8 cellular contexts compared by ENCODE assay signal in genomic region chr2:118089015-118089800, GRCh38. TPM values are rescaled to one million over a fixed set of nuclear protein-coding genes. Genes with fewer than 3 reads are reported as not detected.
A peak's percentile ranks its signal among the peaks of the same experiment; 100 is the strongest.
DNase-seq lines count a peak whose midpoint lies in the region; ATAC-seq, FAIRE-seq and TF ChIP-seq lines count a peak whose summit lies in the region.

No MANE protein-coding gene starts in this region.

- H3K27me3 ChIP-seq in PC-9 (ENCODE audit: insufficient read depth, low read depth) (no peaks in the 10 kb centered on the region), GM12878 (replicated peaks in 1 of 2; ENCODE audit: control insufficient read depth in 2 of 2, insufficient read depth in 2 of 2, low read length in 1 of 2) (no peaks in the 10 kb centered on the region), skeletal muscle satellite cell (ENCODE audit: control insufficient read depth, insufficient read depth, low read length) (peaks cover 16% of the 10 kb centered on the region)

- ATAC-seq in HG02938 (IDR thresholded peaks at IDR 0.05; ENCODE audit: unreplicated experiment) (peak; percentile 27), GM12878 (peak; percentile 71)

- H3K4me3 ChIP-seq in PC-9, result peak overlapping the region; percentile 79
- peak overlapping the region; percentile 70 for H3K4me3 ChIP-seq in GM12878
- peak overlapping the region; percentile 79 for H3K4me3 ChIP-seq in skeletal muscle satellite cell (ENCODE audit: low read length)

- H3K9ac ChIP-seq in GM12878 (ENCODE audit: control insufficient read depth, insufficient read depth, low read length), result peak overlapping the region; percentile 73
- peak overlapping the region; percentile 82 for H3K9ac ChIP-seq in skeletal muscle satellite cell (ENCODE audit: low read depth, low read length)

- intact Hi-C loops in PC-9 (cut with micrococcal nuclease; ENCODE audit: unreplicated experiment) (loop anchor here (1.0 to 2.0 kb wide), 2 partner anchors 42 to 96 kb away; no protein-coding TSS in a partner anchor), GM12878 (cut with micrococcal nuclease; ENCODE audit: unreplicated experiment) (loop anchor here (2.0 to 5.0 kb wide), 2 partner anchors 16 to 98 kb away; no protein-coding TSS in a partner anchor)

- RAD21 ChIA-PET in GM12878 (lab: Charles Lee; ENCODE audit: unreplicated experiment), result interaction anchor here (0.6 to 2.6 kb wide), 17 partner anchors 10 to 792 kb away, joined by 3 to 16 read pairs (median 3); no protein-coding TSS in a partner anchor

- SMC1A ChIA-PET in GM12878 (lab: Charles Lee; ENCODE audit: uncharacterized antibody, unreplicated experiment), result interaction anchor here (0.9 to 7.7 kb wide), 15 partner anchors 11 to 98 kb away, joined by 3 to 48 read pairs (median 5); no protein-coding TSS in a partner anchor

- H4K20me1 ChIP-seq in PC-9 (ENCODE audit: insufficient read depth), result no peaks in the 10 kb centered on the region
- no peaks in the 10 kb centered on the region for H4K20me1 ChIP-seq in GM12878 (ENCODE audit: control insufficient read depth, insufficient read depth)

- peaks cover 41% of the 10 kb centered on the region for H3F3A ChIP-seq in PC-9 (ENCODE audit: insufficient read depth, low read depth)

- peak overlapping the region; percentile 94 for H3K27ac ChIP-seq in PC-9
- H3K27ac ChIP-seq in GM12878 (ENCODE audit: control insufficient read depth, insufficient read depth), result peak overlapping the region; percentile 69

- peak; percentile 3 for DNase-seq in stimulated activated CD4-positive, alpha-beta T cell treated with anti-CD3 and anti-CD28 coated beads, Interleukin-12 subunit alpha, Interleukin-12 subunit beta, amount 100 ng/mL, for 4 hours
- DNase-seq in stimulated activated CD4-positive, alpha-beta T cell treated with anti-CD3 and anti-CD28 coated beads, Interleukin-4, amount 100 ng/mL, for 4 hours, result no peak
- DNase-seq in PC-9, result peak; percentile 28 to 70
- no peak for DNase-seq in GM12878 (ENCODE audit: low read depth, low spot score)
- DNase-seq in iPS-NIHi11 (ENCODE audit: low spot score), result peak; percentile 10
- DNase-seq in mesenteric fat pad (ENCODE audit: low spot score), result no peak

- BruUV-seq in PC-9 (replicated peaks; lab: Mats Ljungman, UMichigan), result TSS peak; percentile 67
- BruUV-seq in GM12878 (replicated peaks; lab: Mats Ljungman, UMichigan), result TSS peak; percentile 56

- H3K36me3 ChIP-seq in PC-9 (ENCODE audit: low read depth) (0 out of 2 replicates have a peak, but pooled peaks cover 6% of the 10 kb centered on the region), GM12878 (ENCODE audit: control insufficient read depth in 2 of 2, insufficient read depth in 2 of 2, low read length in 1 of 2) (0 out of 4 replicates have a peak, but pooled peaks cover 0 to 3% of the 10 kb centered on the region in 2 experiments), skeletal muscle satellite cell (ENCODE audit: insufficient read depth, low read length) (no peaks in the 10 kb centered on the region)

- POLR2A ChIA-PET in PC-9 (lab: Charles Lee; ENCODE audit: unreplicated experiment), result interaction anchor here (0.6 to 2.4 kb wide), 4 partner anchors 11 to 34 kb away, joined by 4 to 21 read pairs (median 6); no protein-coding TSS in a partner anchor
- POLR2A ChIA-PET in GM12878 (lab: Charles Lee), result interaction anchor here (1.1 to 2.7 kb wide), 3 partner anchors 15 to 42 kb away, joined by 3 to 24 read pairs (median 8); no protein-coding TSS in a partner anchor

- CTCF ChIA-PET in PC-9 (lab: Charles Lee), result interaction anchor here (0.7 to 2.3 kb wide), 6 partner anchors 11 to 552 kb away, joined by 3 to 14 read pairs (median 5); partner anchors contain the start of gene DDX18
- CTCF ChIA-PET in GM12878 (lab: Yijun Ruan, JAX), result interaction anchor here (0.7 to 2.6 kb wide), 15 partner anchors 9 to 275 kb away, joined by 3 to 17 read pairs (median 4); partner anchors contain the start of gene DDX18

- H3K4me2 ChIP-seq in PC-9, result peak overlapping the region; percentile 88
- peak overlapping the region; percentile 78 for H3K4me2 ChIP-seq in GM12878 (ENCODE audit: control insufficient read depth, insufficient read depth)
- H3K4me2 ChIP-seq in skeletal muscle satellite cell (ENCODE audit: low read length), result peak overlapping the region; percentile 95

- H3K79me2 ChIP-seq in PC-9 (ENCODE audit: low read depth) (peaks cover 49% of the 10 kb centered on the region), GM12878 (ENCODE audit: control insufficient read depth, insufficient read depth, low read length) (peaks cover 47% of the 10 kb centered on the region)

- TF ChIP-seq POLR2A in GM12878 (IDR thresholded peaks at IDR 0.05; ENCODE audit: low read depth, low read length), result no peak

- no peak for TF ChIP-seq EP300 in GM12878 (IDR thresholded peaks at IDR 0.05; ENCODE audit: borderline replicate concordance in 1 of 2, control insufficient read depth in 1 of 2, low read depth in 2 of 2, low read length in 2 of 2)

- TF ChIP-seq CTCF in PC-9 (conservative IDR thresholded peaks at IDR 0.05), result 0 out of 2 replicates have a peak, but pooled peaks have one; percentile 16
- TF ChIP-seq CTCF in GM12878 (IDR thresholded peaks at IDR 0.05 in 2 of 3, conservative IDR thresholded peaks at IDR 0.05 in 1 of 3; ENCODE audit: control insufficient read depth in 2 of 3, extremely low read depth in 1 of 3, insufficient read depth in 1 of 3, low read depth in 3 of 3, low read length in 3 of 3), result 0 out of 6 replicates have a peak, but pooled peaks of 1 of the 3 experiments have one; percentile 1

- peaks cover 61% of the 10 kb centered on the region for H3K4me1 ChIP-seq in PC-9 (replicated peaks; ENCODE audit: insufficient read depth)
- H3K4me1 ChIP-seq in GM12878 (ENCODE audit: control insufficient read depth, insufficient read depth, low read length), result no peaks in the 10 kb centered on the region
- peaks cover 23% of the 10 kb centered on the region for H3K4me1 ChIP-seq in skeletal muscle satellite cell (ENCODE audit: control insufficient read depth, insufficient read depth, low read length)

- WGBS in GM12878 (ENCODE audit: insufficient coverage, insufficient replicate concordance, low lambda C conversion rate, missing lambda C conversion rate), result under 1% methylated on average over 12 of the region's 12 CpGs

- TF ChIP-seq RAD21 in GM12878 (IDR thresholded peaks at IDR 0.05; ENCODE audit: insufficient read depth, low read depth, low read length), result no peak

- no peaks in the 10 kb centered on the region for H3K9me2 ChIP-seq in PC-9 (ENCODE audit: insufficient read depth)

- 0 out of 2 replicates have a peak overlapping the region, but pooled peaks have one; percentile 49 for H2AFZ ChIP-seq in PC-9
- H2AFZ ChIP-seq in GM12878 (ENCODE audit: control insufficient read depth, low read depth, low read length), result no peak overlapping the region; the same call in none of the 2 replicates

- no peak for FAIRE-seq in GM12878 (lab: Jason Lieb, UNC)

- H3K9me3 ChIP-seq in PC-9 (ENCODE audit: insufficient read depth, low read depth), result no peaks in the 10 kb centered on the region
- no peaks in the 10 kb centered on the region for H3K9me3 ChIP-seq in GM12878 (replicated peaks; ENCODE audit: control insufficient read depth, insufficient read depth, low read length)
- H3K9me3 ChIP-seq in skeletal muscle satellite cell (replicated peaks; ENCODE audit: low read length), result no peaks in the 10 kb centered on the region

- in situ Hi-C loops in GM12878 (cut with MboI), result no loop called here

TF ChIP-seq in GM12878, 131 proteins besides CTCF, POLR2A, EP300 and RAD21 (continues in another document):
- TF ChIP-seq BRCA1 (IDR thresholded peaks at IDR 0.05; ENCODE audit: low read depth, low read length), result no peak
- peak; percentile 39; the same call in 1 of the 2 replicates for TF ChIP-seq CREM (IDR thresholded peaks at IDR 0.05; ENCODE audit: low read depth)
- TF ChIP-seq SMAD1 (IDR thresholded peaks at IDR 0.05; ENCODE audit: low read depth, partially characterized antibody), result no peak
- peak; percentile 35; the same call in 1 of the 2 replicates for TF ChIP-seq SPI1 (IDR thresholded peaks at IDR 0.05; ENCODE audit: borderline replicate concordance, insufficient read depth, low read depth, low read length)

RNA-seq across cellular contexts. Expression of gene INSIG2, which starts 0.9 kb away (rescaled TPM):
- total RNA-seq in PC-9 (2021), result 33.6 and 54.8 TPM in 2 replicates
- total RNA-seq in GM12878 (2013; cell fraction: nucleolus; rRNA removed), result 103 and 109 TPM in 2 replicates
- 4.9 and 6.4 TPM in 2 replicates for total RNA-seq in GM12878 (2014; rRNA removed)
- 4.9 and 5.4 TPM in 2 replicates for total RNA-seq in GM12878 (2014; rRNA removed; fragmentation: Illumina TruSeq; extraction: Trizol)
- total RNA-seq in GM12878 (2021), result 9.3 and 9.7 TPM in 2 replicates
- polyA plus RNA-seq in GM12878 (2011; ENCODE audit: low read depth), result 24.6 TPM
- 92.7 and 119 TPM in 2 replicates for polyA plus RNA-seq in GM12878 (2011; rRNA removed)
- polyA plus RNA-seq in GM12878 (2011; cell fraction: cytosol; rRNA removed), result 23.0 and 39.4 TPM in 2 replicates
- polyA plus RNA-seq in GM12878 (2011; cell fraction: nucleus; rRNA removed), result 26.6 and 39.5 TPM in 2 replicates
- polyA plus RNA-seq in GM12878 (2012), result 33.5 and 66.6 TPM in 2 replicates
- polyA plus RNA-seq in GM12878 (2014; fragmentation: Illumina TruSeq; extraction: Trizol), result 8.7 and 11.2 TPM in 2 replicates
- 10 to 100 TPM; 14.2 to 15.6 TPM for polyA plus RNA-seq in GM12878 (2014; fragmentation: Nextera tagmentation; extraction: Ambion mirVana)
- 9.1 and 10.0 TPM in 2 replicates for polyA plus RNA-seq in GM12878 (2014; rRNA removed)
- 10 to 100 TPM; 19.0 to 21.7 TPM for polyA plus RNA-seq in GM12878 (2016; fragmentation: Nextera tagmentation; extraction: Ambion mirVana)
- polyA minus RNA-seq in GM12878 (2011; rRNA and poly(A)+ RNA removed), result 37.0 and 57.6 TPM in 2 replicates
- 14.3 and 19.6 TPM in 2 replicates for polyA minus RNA-seq in GM12878 (2011; cell fraction: cytosol; rRNA and poly(A)+ RNA removed)
- 28.3 and 35.3 TPM in 2 replicates for polyA minus RNA-seq in GM12878 (2011; cell fraction: nucleus; rRNA and poly(A)+ RNA removed)
- total RNA-seq in skeletal muscle satellite cell (2012; rRNA removed), result 6.8 and 10.5 TPM in 2 replicates
- 21.5 TPM for total RNA-seq in mesenteric fat pad

Comparison
In these comparisons a context has a peak if more than half of its experiments do, and no peak if none do; other contexts are left out.
1. DNase-seq: peak in stimulated activated CD4-positive, alpha-beta T cell treated with anti-CD3 and anti-CD28 coated beads, Interleukin-12 subunit alpha, Interleukin-12 subunit beta, amount 100 ng/mL, for 4 hours (single experiment), PC-9 (2 of 2) and iPS-NIHi11 (single experiment); none in stimulated activated CD4-positive, alpha-beta T cell treated with anti-CD3 and anti-CD28 coated beads, Interleukin-4, amount 100 ng/mL, for 4 hours (0 of 2), GM12878 (single experiment) and mesenteric fat pad (single experiment).
2. Peak in every context shown above with its lines, with median percentiles within 50 percentile points of each other: H3K4me2 ChIP-seq and H3K4me3 ChIP-seq.